12 cellular contexts compared by ENCODE assay signal in the genomic region with DNA sequence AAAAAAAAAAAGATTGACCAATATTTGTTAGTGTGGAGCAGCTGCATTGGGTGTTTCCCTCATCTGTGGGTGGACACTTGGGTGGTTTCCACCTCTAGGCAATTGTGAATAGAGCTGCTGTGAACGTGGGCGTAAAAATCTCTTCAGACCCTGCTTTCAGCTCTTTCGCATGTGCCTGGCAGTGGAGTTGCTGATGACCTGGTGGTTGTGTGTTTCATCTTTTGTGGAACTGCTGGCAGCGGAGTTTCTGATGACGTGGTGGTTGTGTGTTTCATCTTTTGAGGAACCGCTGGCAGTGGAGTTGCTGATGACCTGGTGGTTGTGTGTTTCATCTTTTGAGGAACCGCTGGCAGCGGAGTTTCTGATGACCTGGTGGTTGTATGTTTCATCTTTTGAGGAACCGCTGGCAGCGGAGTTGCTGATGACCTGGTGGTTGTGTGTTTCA. TPM values are rescaled to one million over a fixed set of nuclear protein-coding genes. Genes with fewer than 3 reads are reported as not detected.
DNase-seq lines count a peak whose midpoint lies in the region; ATAC-seq, FAIRE-seq and TF ChIP-seq lines count a peak whose summit lies in the region.
"Had no signal": no experiment of that assay in that cellular context is flagged by ENCODE, and none has a peak within 500 bp of the region (broad histone marks: within the 10 kb centered on the region; RNA-seq: fewer than 3 reads in every experiment).

No MANE protein-coding gene starts in this region.

- TF ChIP-seq POLR2A in NB4 (IDR thresholded peaks at IDR 0.05; ENCODE audit: extremely low read depth, insufficient read length) (no peak), GM12878 (IDR thresholded peaks at IDR 0.05; ENCODE audit: low read depth, low read length) (0 out of 2 replicates have a peak, but pooled peaks have one; percentile 22)

- no peak overlapping the region for H3K4ac ChIP-seq in mesendoderm (ENCODE audit: low read depth, low read length)

- peaks cover 16% of the 10 kb centered on the region for H3K4me1 Mint-ChIP-seq in activated naive CD4-positive, alpha-beta T cell treated with anti-CD3 and anti-CD28 coated beads, Interleukin-2, amount 10 ng/mL, durations not matched to agents 7 days and 5 days

- DNase-seq in GM13976 (ENCODE audit: low spot score) = peak; percentile 83
- peak; percentile 29 for DNase-seq in NB4 (ENCODE audit: low read depth)
- DNase-seq in GM12878 (ENCODE audit: low read depth, low spot score) = peak; percentile 90
- DNase-seq in stimulated activated CD4-positive, alpha-beta T cell treated with anti-CD3 and anti-CD28 coated beads, Interleukin-2, amount 100 ng/mL, for 4 hours (ENCODE audit: low read depth) = peak; percentile 24
- no peak for DNase-seq in cerebellar cortex (ENCODE audit: low spot score)
- DNase-seq in mesendoderm = no peak
- DNase-seq in activated naive CD4-positive, alpha-beta T cell treated with anti-CD3 and anti-CD28 coated beads, Interleukin-2, amount 10 ng/mL, durations not matched to agents 7 days and 5 days = no peak
- DNase-seq in NCI-H1092 (lab: John Stamatoyannopoulos, UW) = no peak
- DNase-seq: colonic mucosa, T-helper 9 cell had no signal

- H3K18ac ChIP-seq in mesendoderm (ENCODE audit: low read length) = no peak overlapping the region

- no peak overlapping the region for H2BK15ac ChIP-seq in mesendoderm (replicated peaks; ENCODE audit: low read depth)

- in situ Hi-C loops in GM13976 (cut with MboI; ENCODE audit: low sequenced_read_pairs, unreplicated experiment) (no loop called here), GM12878 (cut with MboI) (no loop called here)

- TF ChIP-seq CTCF in GM13976 (IDR thresholded peaks at IDR 0.05; ENCODE audit: borderline replicate concordance, control extremely low read depth, extremely low read depth, insufficient read depth, missing control alignments) = no peak
- no peak for TF ChIP-seq CTCF in NB4 (IDR thresholded peaks at IDR 0.05; ENCODE audit: low read depth, low read length)
- TF ChIP-seq CTCF in GM12878 (IDR thresholded peaks at IDR 0.05 in 2 of 3, conservative IDR thresholded peaks at IDR 0.05 in 1 of 3; ENCODE audit: control insufficient read depth in 2 of 3, extremely low read depth in 1 of 3, insufficient read depth in 1 of 3, low read depth in 3 of 3, low read length in 3 of 3) = no peak

- POLR2A ChIA-PET in GM12878 (lab: Charles Lee) = interaction anchor here (0.7 to 1.7 kb wide), 4 partner anchors 21 to 503 kb away, joined by 3 to 9 read pairs (median 4); a partner anchor contains a TSS

- peaks cover 47% of the 10 kb centered on the region for H3K36me3 Mint-ChIP-seq in activated naive CD4-positive, alpha-beta T cell treated with anti-CD3 and anti-CD28 coated beads, Interleukin-2, amount 10 ng/mL, durations not matched to agents 7 days and 5 days

- no peaks in the 10 kb centered on the region for H3K27me3 Mint-ChIP-seq in activated naive CD4-positive, alpha-beta T cell treated with anti-CD3 and anti-CD28 coated beads, Interleukin-2, amount 10 ng/mL, durations not matched to agents 7 days and 5 days

- H3K4me3 Mint-ChIP-seq in activated naive CD4-positive, alpha-beta T cell treated with anti-CD3 and anti-CD28 coated beads, Interleukin-2, amount 10 ng/mL, durations not matched to agents 7 days and 5 days = no peak overlapping the region

- TF ChIP-seq RAD21 in GM12878 (IDR thresholded peaks at IDR 0.05; ENCODE audit: insufficient read depth, low read depth, low read length) = no peak

- peak in 1 of 2 experiments; percentile 57; a peak in 1 of 4 replicates for TF ChIP-seq EP300 in GM12878 (IDR thresholded peaks at IDR 0.05; ENCODE audit: borderline replicate concordance in 1 of 2, control insufficient read depth in 1 of 2, low read depth in 2 of 2, low read length in 2 of 2)

- no peak overlapping the region for H3K9ac ChIP-seq in GM12878 (ENCODE audit: control insufficient read depth, insufficient read depth, low read length)
- no peak overlapping the region for H3K9ac ChIP-seq in mesendoderm (ENCODE audit: low read length)

- 2% methylated on average over 10 of the region's 10 CpGs for WGBS in GM12878 (ENCODE audit: insufficient coverage, insufficient replicate concordance, low lambda C conversion rate, missing lambda C conversion rate)
- no CpG with 5 or more reads among the region's 10 CpGs for WGBS in mesendoderm (ENCODE audit: extremely low coverage, insufficient coverage, low lambda C conversion rate)

- RAD21 ChIA-PET in GM12878 (lab: Charles Lee; ENCODE audit: unreplicated experiment) = interaction anchor here (1.0 to 2.0 kb wide), 4 partner anchors 21 to 220 kb away, joined by 3 to 7 read pairs (median 6); a partner anchor contains a TSS

- no peak overlapping the region for H3K56ac ChIP-seq in mesendoderm (ENCODE audit: low read length)

- intact Hi-C loops in GM12878 (cut with micrococcal nuclease; ENCODE audit: unreplicated experiment) = no loop called here

- H4K8ac ChIP-seq in mesendoderm (ENCODE audit: low read depth, low read length) = no peak overlapping the region

- FAIRE-seq in GM12878 (lab: Jason Lieb, UNC) = peak; percentile 98
- FAIRE-seq: islet of Langerhans had no signal

- no peaks in the 10 kb centered on the region for H3K27me3 ChIP-seq in GM12878 (replicated peaks in 1 of 2; ENCODE audit: control insufficient read depth in 2 of 2, insufficient read depth in 2 of 2, low read length in 1 of 2)
- H3K27me3 ChIP-seq in mesendoderm (ENCODE audit: insufficient read depth, low read length, poor library complexity) = no peaks in the 10 kb centered on the region
- H3K27me3 ChIP-seq: colonic mucosa had no signal

- H3K4me2 ChIP-seq in GM12878 (ENCODE audit: control insufficient read depth, insufficient read depth) (peak overlapping the region; percentile 63; the same call in 1 of the 2 replicates), mesendoderm (ENCODE audit: low read length) (no peak overlapping the region)

- peak; percentile 95 for ATAC-seq in GM12878

- H3K36me3 ChIP-seq in GM12878 (ENCODE audit: control insufficient read depth in 2 of 2, insufficient read depth in 2 of 2, low read length in 1 of 2) (peaks cover 13 to 30% of the 10 kb centered on the region in 2 experiments; a peak in 3 of 4 replicates), mesendoderm (ENCODE audit: control insufficient read depth, insufficient read depth, low read length) (peaks cover 3% of the 10 kb centered on the region)

- peaks cover 6% of the 10 kb centered on the region for H3K79me1 ChIP-seq in mesendoderm (ENCODE audit: low read length)

- H3K27ac ChIP-seq in GM12878 (ENCODE audit: control insufficient read depth, insufficient read depth) (peak overlapping the region; percentile 54), mesendoderm (ENCODE audit: low read depth, low read length) (no peak overlapping the region)
- H3K27ac ChIP-seq: colonic mucosa had no signal

- BruUV-seq in GM12878 (replicated peaks; lab: Mats Ljungman, UMichigan) = no TSS peak

- H3K79me2 ChIP-seq in GM12878 (ENCODE audit: control insufficient read depth, insufficient read depth, low read length) = peaks cover 15% of the 10 kb centered on the region
- H3K79me2 ChIP-seq in mesendoderm (ENCODE audit: control insufficient read depth, insufficient read depth, low read length) = no peaks in the 10 kb centered on the region

- CTCF ChIA-PET in GM12878 (lab: Yijun Ruan, JAX) = interaction anchor here (0.7 to 1.2 kb wide), 4 partner anchors 20 to 146 kb away, joined by 3 to 6 read pairs (median 4); no protein-coding TSS in a partner anchor
- CTCF ChIA-PET in activated naive CD4-positive, alpha-beta T cell treated with anti-CD3 and anti-CD28 coated beads, Interleukin-2, amount 10 ng/mL, durations not matched to agents 7 days and 5 days (lab: Charles Lee) = no interaction called here

- no peaks in the 10 kb centered on the region for H3K9me3 ChIP-seq in GM12878 (replicated peaks; ENCODE audit: control insufficient read depth, insufficient read depth, low read length)
- H3K9me3 ChIP-seq: colonic mucosa had no signal

- H2BK120ac ChIP-seq in mesendoderm (ENCODE audit: low read depth, low read length) = no peak overlapping the region

- no peaks in the 10 kb centered on the region for H3K9me3 Mint-ChIP-seq in activated naive CD4-positive, alpha-beta T cell treated with anti-CD3 and anti-CD28 coated beads, Interleukin-2, amount 10 ng/mL, durations not matched to agents 7 days and 5 days

- no peak overlapping the region for H3K23ac ChIP-seq in mesendoderm (ENCODE audit: low read length)

- no peak overlapping the region for H3K4me3 ChIP-seq in NB4 (ENCODE audit: low read depth, low read length)
- peak overlapping the region; percentile 16; the same call in 1 of the 2 replicates for H3K4me3 ChIP-seq in GM12878
- no peak overlapping the region for H3K4me3 ChIP-seq in mesendoderm (ENCODE audit: low read length)
- H3K4me3 ChIP-seq: colonic mucosa had no signal

- SMC1A ChIA-PET in GM12878 (lab: Charles Lee; ENCODE audit: uncharacterized antibody, unreplicated experiment) = interaction anchor here (0.6 to 1.3 kb wide), 5 partner anchors 16 to 70 kb away, joined by 3 to 4 read pairs (median 3); a partner anchor contains a TSS

- H3K4me1 ChIP-seq in GM12878 (ENCODE audit: control insufficient read depth, insufficient read depth, low read length) = peaks cover 4% of the 10 kb centered on the region
- H3K4me1 ChIP-seq in mesendoderm (ENCODE audit: control insufficient read depth, low read depth, low read length) = no peaks in the 10 kb centered on the region
- H3K4me1 ChIP-seq: colonic mucosa had no signal

- H3K27ac Mint-ChIP-seq in activated naive CD4-positive, alpha-beta T cell treated with anti-CD3 and anti-CD28 coated beads, Interleukin-2, amount 10 ng/mL, durations not matched to agents 7 days and 5 days = no peak overlapping the region

- H2AFZ ChIP-seq in GM12878 (ENCODE audit: control insufficient read depth, low read depth, low read length) = no peak overlapping the region

- no peak overlapping the region for H2AK5ac ChIP-seq in mesendoderm (ENCODE audit: low read length)

- H2BK5ac ChIP-seq in mesendoderm (ENCODE audit: low read length) = no peak overlapping the region

- no peaks in the 10 kb centered on the region for H4K20me1 ChIP-seq in GM12878 (ENCODE audit: control insufficient read depth, insufficient read depth)

- no peak overlapping the region for H4K5ac ChIP-seq in mesendoderm (ENCODE audit: low read length)

RNA-seq across cellular contexts. Expression of a gene that starts 21.4 kb away (rescaled TPM):
- 32.5 and 33.9 TPM in 2 replicates for total RNA-seq in GM12878 (2013; cell fraction: nucleolus; rRNA removed)
- total RNA-seq in GM12878 (2014; rRNA removed) = 8.6 and 12.5 TPM in 2 replicates
- total RNA-seq in GM12878 (2014; rRNA removed; fragmentation: Illumina TruSeq; extraction: Trizol) = 14.9 and 15.9 TPM in 2 replicates
- 50.4 and 58.3 TPM in 2 replicates for total RNA-seq in GM12878 (2021)
- polyA plus RNA-seq in GM12878 (2011; ENCODE audit: low read depth) = 11.2 TPM
- 5.5 and 8.5 TPM in 2 replicates for polyA plus RNA-seq in GM12878 (2011; rRNA removed)
- 10.5 and 12.9 TPM in 2 replicates for polyA plus RNA-seq in GM12878 (2011; cell fraction: cytosol; rRNA removed)
- 33.8 and 48.9 TPM in 2 replicates for polyA plus RNA-seq in GM12878 (2011; cell fraction: nucleus; rRNA removed)
- 24.7 and 25.2 TPM in 2 replicates for polyA plus RNA-seq in GM12878 (2012)
- 14.7 and 29.0 TPM in 2 replicates for polyA plus RNA-seq in GM12878 (2014; fragmentation: Illumina TruSeq; extraction: Trizol)
- 1 to 10 TPM; 1.0 to 3.2 TPM for polyA plus RNA-seq in GM12878 (2014; fragmentation: Nextera tagmentation; extraction: Ambion mirVana)
- 29.1 and 37.5 TPM in 2 replicates for polyA plus RNA-seq in GM12878 (2014; rRNA removed)
- polyA plus RNA-seq in GM12878 (2016; fragmentation: Nextera tagmentation; extraction: Ambion mirVana) = 10 to 100 TPM; 54.1 to 57.0 TPM
- 4.7 and 7.5 TPM in 2 replicates for polyA minus RNA-seq in GM12878 (2011; rRNA and poly(A)+ RNA removed)
- polyA minus RNA-seq in GM12878 (2011; cell fraction: cytosol; rRNA and poly(A)+ RNA removed) = 7.5 and 8.8 TPM in 2 replicates
- 8.5 and 16.6 TPM in 2 replicates for polyA minus RNA-seq in GM12878 (2011; cell fraction: nucleus; rRNA and poly(A)+ RNA removed)
- 44.2 TPM for polyA plus RNA-seq in mesendoderm (2013, experiment 1 of 2)
- polyA plus RNA-seq in mesendoderm (2013, experiment 2 of 2) = 44.8 TPM

RNA-seq across cellular contexts. Expression of a gene that starts 46.8 kb away (rescaled TPM):
- total RNA-seq in GM12878 (2013; cell fraction: nucleolus; rRNA removed) = not detected in 2 replicates
- not detected in 2 replicates for total RNA-seq in GM12878 (2014; rRNA removed)
- total RNA-seq in GM12878 (2014; rRNA removed; fragmentation: Illumina TruSeq; extraction: Trizol) = not detected in 2 replicates
- not detected in 2 replicates for total RNA-seq in GM12878 (2021)
- polyA plus RNA-seq in GM12878 (2011; ENCODE audit: low read depth) = not detected
- polyA plus RNA-seq in GM12878 (2011; rRNA removed) = not detected in 2 replicates
- 0.08 and 0.10 TPM in 2 replicates for polyA plus RNA-seq in GM12878 (2011; cell fraction: cytosol; rRNA removed)
- 0.31 and 0.55 TPM in 2 replicates for polyA plus RNA-seq in GM12878 (2011; cell fraction: nucleus; rRNA removed)
- 0.26 and 0.32 TPM in 2 replicates for polyA plus RNA-seq in GM12878 (2012)
- not detected in 2 replicates for polyA plus RNA-seq in GM12878 (2014; fragmentation: Illumina TruSeq; extraction: Trizol)
- not detected for polyA plus RNA-seq in GM12878 (2014; fragmentation: Nextera tagmentation; extraction: Ambion mirVana)
- polyA plus RNA-seq in GM12878 (2014; rRNA removed) = 0.33 TPM in 1 of 2 replicates, not detected in the other
- polyA plus RNA-seq in GM12878 (2016; fragmentation: Nextera tagmentation; extraction: Ambion mirVana) = not detected
- polyA minus RNA-seq in GM12878 (2011; rRNA and poly(A)+ RNA removed) = not detected in 2 replicates
- not detected in 2 replicates for polyA minus RNA-seq in GM12878 (2011; cell fraction: cytosol; rRNA and poly(A)+ RNA removed)
- polyA minus RNA-seq in GM12878 (2011; cell fraction: nucleus; rRNA and poly(A)+ RNA removed) = not detected in 2 replicates
- 0.15 TPM for polyA plus RNA-seq in mesendoderm (2013, experiment 1 of 2)
- polyA plus RNA-seq in mesendoderm (2013, experiment 2 of 2) = 0.21 TPM
- total RNA-seq: colonic mucosa, skeletal muscle tissue had no signal

RNA-seq across cellular contexts. Expression of a gene that starts 59.3 kb away (rescaled TPM):
- 178 and 189 TPM in 2 replicates for total RNA-seq in GM12878 (2013; cell fraction: nucleolus; rRNA removed)
- total RNA-seq in GM12878 (2014; rRNA removed) (531 and 598 TPM in 2 replicates), GM12878 (2014; rRNA removed; fragmentation: Illumina TruSeq; extraction: Trizol) (114 and 132 TPM in 2 replicates), GM12878 (2021) (373 and 384 TPM in 2 replicates)
- polyA plus RNA-seq in GM12878 (2011; ENCODE audit: low read depth) = 92.9 TPM
- polyA plus RNA-seq in GM12878 (2011; rRNA removed) (29.3 and 78.7 TPM in 2 replicates), GM12878 (2014; fragmentation: Illumina TruSeq; extraction: Trizol) (7.9 and 53.2 TPM in 2 replicates), GM12878 (2014; fragmentation: Nextera tagmentation; extraction: Ambion mirVana) (under 1 TPM; 0.55 to 0.66 TPM), GM12878 (2014; rRNA removed) (551 and 668 TPM in 2 replicates), GM12878 (2016; fragmentation: Nextera tagmentation; extraction: Ambion mirVana) (100 to 1,000 TPM; 462 to 477 TPM)
- polyA plus RNA-seq in GM12878 (2011; cell fraction: cytosol; rRNA removed) = 257 and 379 TPM in 2 replicates
- polyA plus RNA-seq in GM12878 (2011; cell fraction: nucleus; rRNA removed) = 417 and 477 TPM in 2 replicates
- polyA plus RNA-seq in GM12878 (2012) = 413 and 478 TPM in 2 replicates
- 55.5 and 207 TPM in 2 replicates for polyA minus RNA-seq in GM12878 (2011; rRNA and poly(A)+ RNA removed)
- polyA minus RNA-seq in GM12878 (2011; cell fraction: cytosol; rRNA and poly(A)+ RNA removed) = 88.6 and 114 TPM in 2 replicates
- 55.1 and 94.4 TPM in 2 replicates for polyA minus RNA-seq in GM12878 (2011; cell fraction: nucleus; rRNA and poly(A)+ RNA removed)
- polyA plus RNA-seq in mesendoderm (2013, experiment 1 of 2) = 78.8 TPM
- polyA plus RNA-seq in mesendoderm (2013, experiment 2 of 2) = 83.5 TPM

Comparison
In these comparisons a context has a peak if more than half of its experiments do, and no peak if none do; other contexts are left out.
1. DNase-seq: peak in GM13976 (single experiment), NB4 (single experiment), GM12878 (single experiment) and stimulated activated CD4-positive, alpha-beta T cell treated with anti-CD3 and anti-CD28 coated beads, Interleukin-2, amount 100 ng/mL, for 4 hours (single experiment); none in cerebellar cortex (single experiment), mesendoderm (single experiment), activated naive CD4-positive, alpha-beta T cell treated with anti-CD3 and anti-CD28 coated beads, Interleukin-2, amount 10 ng/mL, durations not matched to agents 7 days and 5 days (single experiment) and NCI-H1092 (single experiment).